11 cellular contexts compared by ENCODE assay signal in the genomic region with DNA sequence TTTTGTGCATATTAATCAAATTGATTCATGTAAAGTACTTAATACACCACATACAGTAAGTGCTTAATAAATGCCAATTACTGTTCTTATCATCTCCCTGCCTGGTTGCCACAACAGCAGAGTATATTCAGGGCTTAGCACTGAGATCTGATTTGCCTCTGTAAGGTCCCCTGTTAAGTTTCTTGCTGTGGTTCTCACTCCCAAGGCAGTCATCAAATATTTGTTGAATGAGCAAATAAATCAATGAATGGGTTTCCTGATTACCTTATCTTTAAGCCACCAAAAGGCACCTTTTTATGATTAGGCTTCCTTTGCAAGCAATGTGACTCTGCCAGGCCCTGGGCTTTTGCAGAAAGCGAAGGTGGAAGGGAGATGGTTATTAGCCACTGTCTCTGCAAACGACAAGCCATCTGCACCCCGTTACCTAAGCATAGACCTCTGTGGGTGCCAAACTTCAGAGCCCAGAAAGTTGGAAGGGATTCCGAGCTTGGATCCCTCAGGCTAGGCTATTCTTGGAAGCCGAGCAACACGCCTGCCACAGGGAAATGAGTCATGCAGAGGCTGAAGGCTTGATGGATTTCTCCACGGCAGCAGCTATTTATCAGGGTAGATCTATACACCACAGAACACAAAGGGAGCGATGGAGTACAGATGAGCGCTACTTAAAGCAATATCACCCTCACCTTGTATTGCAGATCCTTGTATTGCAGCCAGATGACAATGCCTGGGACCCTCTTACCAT.
A peak's percentile ranks its signal among the peaks of the same experiment; 100 is the strongest.
DNase-seq lines count a peak whose midpoint lies in the region; ATAC-seq lines count a peak whose summit lies in the region.
"Had no signal": no experiment of that assay in that cellular context is flagged by ENCODE, and none has a peak within 500 bp of the region (broad histone marks: within the 10 kb centered on the region; RNA-seq: fewer than 3 reads in every experiment).

No MANE protein-coding gene starts in this region.

- H3K27ac ChIP-seq in muscle layer of duodenum (ENCODE audit: low read length), result peak overlapping the region; percentile 9
- H3K27ac ChIP-seq: KMS-11 had no signal

- H3K36me3 ChIP-seq in muscle layer of duodenum (ENCODE audit: control insufficient read depth in 1 of 2, insufficient read depth in 2 of 2, low read length in 2 of 2), result no peaks in the 10 kb centered on the region

- no peak for ATAC-seq in HG03108 (IDR thresholded peaks at IDR 0.05; ENCODE audit: unreplicated experiment)
- ATAC-seq: naive thymus-derived CD4-positive, alpha-beta T cell had no signal

- H3K4me1 ChIP-seq in muscle layer of duodenum (ENCODE audit: control insufficient read depth in 1 of 2, insufficient read depth in 2 of 2, low read length in 2 of 2), result peaks cover 4 to 22% of the 10 kb centered on the region in 2 donors

- no peak overlapping the region for H3K4me3 ChIP-seq in muscle layer of duodenum (ENCODE audit: low read depth in 1 of 2, low read length in 2 of 2)

- H3K27me3 ChIP-seq in muscle layer of duodenum (ENCODE audit: low read depth, low read length), result no peaks in the 10 kb centered on the region

- H3K9me3 ChIP-seq in muscle layer of duodenum (ENCODE audit: control insufficient read depth in 1 of 2, low read length in 2 of 2), result no peaks in the 10 kb centered on the region

- DNase-seq in AG08396 (ENCODE audit: low spot score) (peak; percentile 33), RKO (ENCODE audit: low spot score) (peak; percentile 16), fibroblast of gingiva (ENCODE audit: low read depth) (peak; percentile 52), NCI-H2227 treated with DMSO at 0.1 percent for 48 hours (lab: John Stamatoyannopoulos, UW) (no peak), COLO668 (lab: John Stamatoyannopoulos, UW; ENCODE audit: unreplicated experiment) (no peak), NCI-H2227 (lab: John Stamatoyannopoulos, UW; ENCODE audit: unreplicated experiment) (no peak)
- DNase-seq: activated naive CD8-positive, alpha-beta T cell treated with anti-CD3 and anti-CD28 coated beads, Interleukin-2, amount 10 ng/mL, durations not matched to agents 7 days and 5 days; naive thymus-derived CD4-positive, alpha-beta T cell had no signal

Comparison
In these comparisons a context has a peak if more than half of its experiments do, and no peak if none do; other contexts are left out.
1. DNase-seq: peak in AG08396 (single experiment), RKO (single experiment) and fibroblast of gingiva (single experiment); none in NCI-H2227 treated with DMSO at 0.1 percent for 48 hours (single experiment), COLO668 (single experiment) and NCI-H2227 (single experiment).